ENCODE assay signal across 9 cellular contexts in the genomic region with DNA sequence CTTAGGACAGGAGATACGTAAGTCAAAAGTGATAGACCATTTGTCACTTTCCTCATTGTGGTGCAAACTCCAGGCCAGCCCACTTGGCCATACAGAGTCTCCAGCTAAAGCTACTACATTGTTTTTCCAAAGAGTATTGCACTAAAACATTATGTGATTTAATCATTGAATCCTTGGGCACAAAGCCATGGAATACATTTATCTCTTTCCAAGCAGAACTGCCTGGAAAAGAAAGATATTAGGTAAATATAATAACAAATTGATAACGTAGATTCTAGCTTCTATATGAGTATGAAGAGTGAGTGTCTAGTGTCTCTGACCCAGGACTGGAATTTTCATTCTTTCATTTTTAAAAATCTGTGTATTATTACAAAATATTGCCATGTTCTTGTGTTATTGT.
"Had no signal": no experiment of that assay in that cellular context is flagged by ENCODE, and none has a peak within 500 bp of the region (broad histone marks: within the 10 kb centered on the region; RNA-seq: fewer than 3 reads in every experiment).

No MANE protein-coding gene starts in this region.

- H2AFZ ChIP-seq: GM23248, GM23338 had no signal

- ATAC-seq: GM23338, HCT116 had no signal

- H3K4me1 ChIP-seq: HAP-1 had no signal

- H3K9ac ChIP-seq: GM23248 had no signal

- H3K27ac ChIP-seq: GM23248 had no signal

- H3K36me3 ChIP-seq: HAP-1 had no signal

- DNase-seq: GM23248, GOT3, H7, H9, HCEC 1CT, HFFc6 had no signal

- H3K4me3 ChIP-seq: GM23248, GM23338, HAP-1 had no signal

- H3K4me2 ChIP-seq: GM23338 had no signal
